In genomic region chr3:172226831-172227230, GRCh38 we compare ENCODE assay signal across 19 cellular contexts.
A peak's percentile ranks its signal among the peaks of the same experiment; 100 is the strongest.
DNase-seq lines count a peak whose midpoint lies in the region; ATAC-seq and TF ChIP-seq lines count a peak whose summit lies in the region.
"Had no signal": no experiment of that assay in that cellular context is flagged by ENCODE, and none has a peak within 500 bp of the region (broad histone marks: within the 10 kb centered on the region; RNA-seq: fewer than 3 reads in every experiment).

No MANE protein-coding gene starts in this region.

- peaks cover 8 to 24% of the 10 kb centered on the region in 2 experiments for H3K4me1 ChIP-seq in SK-N-SH (ENCODE audit: control insufficient read depth in 1 of 2, insufficient read depth in 2 of 2, low read depth in 1 of 2, low read length in 1 of 2)
- peaks cover 3% of the 10 kb centered on the region for H3K4me1 ChIP-seq in endodermal cell (ENCODE audit: control insufficient read depth, insufficient read depth, low read length)
- no peaks in the 10 kb centered on the region for H3K4me1 ChIP-seq in CD4-positive, alpha-beta memory T cell (ENCODE audit: insufficient read depth, low read length)
- H3K4me1 ChIP-seq in left lung: peaks cover 0 to 25% of the 10 kb centered on the region in 2 donors

- DNase-seq in SK-N-SH (no peak), endodermal cell (no peak), progenitor cell of endocrine pancreas (ENCODE audit: low spot score, unreplicated experiment) (no peak), glomerular visceral epithelial cell (ENCODE audit: extremely low spot score) (no peak), left lung (no peak)
- no peak for DNase-seq in CD4-positive, alpha-beta memory T cell
- DNase-seq: AML-193; CD4-positive, alpha-beta T cell; DND-41; EL; GOT3; H7; HFFc6 had no signal

- H3K4me3 Mint-ChIP-seq in endodermal cell: no peak overlapping the region
- no peak overlapping the region for H3K4me3 Mint-ChIP-seq in progenitor cell of endocrine pancreas (ENCODE audit: low read depth)
- no peak overlapping the region for H3K4me3 Mint-ChIP-seq in CD4-positive, alpha-beta memory T cell
- H3K4me3 Mint-ChIP-seq: CD4-positive, alpha-beta T cell; HFFc6 had no signal

- H3K9me2 ChIP-seq in SK-N-SH: no peaks in the 10 kb centered on the region

- H3K4me3 ChIP-seq in SK-N-SH (ENCODE audit: low read depth in 2 of 2, low read length in 1 of 2) (no peak overlapping the region), endodermal cell (ENCODE audit: low read length) (no peak overlapping the region), left lung (no peak overlapping the region)
- no peak overlapping the region for H3K4me3 ChIP-seq in CD4-positive, alpha-beta memory T cell (ENCODE audit: low read length in 2 of 2)
- H3K4me3 ChIP-seq: A549, GM12878 had no signal

- H3K9me3 ChIP-seq in SK-N-SH (no peaks in the 10 kb centered on the region), endodermal cell (ENCODE audit: control insufficient read depth, low read length) (no peaks in the 10 kb centered on the region), left lung (no peaks in the 10 kb centered on the region)
- no peaks in the 10 kb centered on the region for H3K9me3 ChIP-seq in CD4-positive, alpha-beta memory T cell (ENCODE audit: control insufficient read depth in 1 of 2, low read length in 2 of 2)
- H3K9me3 ChIP-seq: A549 had no signal

- H3K36me3 Mint-ChIP-seq in endodermal cell (ENCODE audit: low read depth) (peaks cover 48% of the 10 kb centered on the region), progenitor cell of endocrine pancreas (ENCODE audit: insufficient read depth) (peaks cover 23% of the 10 kb centered on the region)
- peaks cover 20 to 48% of the 10 kb centered on the region in 2 donors for H3K36me3 Mint-ChIP-seq in CD4-positive, alpha-beta memory T cell

- H3K36me3 ChIP-seq in SK-N-SH (replicated peaks in 1 of 2; ENCODE audit: control insufficient read depth in 1 of 2, insufficient read depth in 2 of 2, low read length in 1 of 2): peaks cover 5 to 36% of the 10 kb centered on the region in 2 experiments
- peaks cover 50% of the 10 kb centered on the region for H3K36me3 ChIP-seq in endodermal cell (ENCODE audit: control insufficient read depth, insufficient read depth, low read length)
- H3K36me3 ChIP-seq in CD4-positive, alpha-beta memory T cell (ENCODE audit: insufficient read depth, low read length): no peaks in the 10 kb centered on the region
- H3K36me3 ChIP-seq in left lung: peaks cover 0 to 25% of the 10 kb centered on the region in 2 donors

- H3K27ac Mint-ChIP-seq in endodermal cell (no peak overlapping the region), progenitor cell of endocrine pancreas (peak overlapping the region; percentile 49)
- H3K27ac Mint-ChIP-seq in CD4-positive, alpha-beta memory T cell: no peak overlapping the region
- H3K27ac Mint-ChIP-seq: CD4-positive, alpha-beta T cell; HFFc6 had no signal

- peak overlapping the region; percentile 7 to 81; a peak in 3 of 4 replicates for H3K27ac ChIP-seq in SK-N-SH (ENCODE audit: low read depth in 2 of 2, low read length in 1 of 2)
- peak overlapping the region; percentile 90 for H3K27ac ChIP-seq in endodermal cell (ENCODE audit: low read depth, low read length)
- no peak overlapping the region for H3K27ac ChIP-seq in CD4-positive, alpha-beta memory T cell (ENCODE audit: low read depth, low read length)
- H3K27ac ChIP-seq in left lung: no peak overlapping the region
- H3K27ac ChIP-seq: 22Rv1, A549, C4-2B had no signal

- no peak overlapping the region for H3K4me2 ChIP-seq in SK-N-SH
- H3K4me2 ChIP-seq: A549 had no signal

- CTCF ChIA-PET in SK-N-SH (lab: Yijun Ruan, JAX): no interaction called here
- CTCF ChIA-PET in CD4-positive, alpha-beta memory T cell (lab: Charles Lee; ENCODE audit: partially characterized antibody): interaction anchor here (1.6 kb wide), 1 partner anchor 191 kb away, joined by 4 read pairs; no protein-coding TSS in a partner anchor

- ATAC-seq in SK-N-SH treated with all-trans-retinoic acid at 6 μM for 48 hours (no peak), left lung (no peak)
- ATAC-seq: A549, GM12878, HCT116 had no signal

- H3K27me3 ChIP-seq in SK-N-SH (ENCODE audit: insufficient read depth) (no peaks in the 10 kb centered on the region), endodermal cell (ENCODE audit: control insufficient read depth, insufficient read depth, low read length, poor library complexity, severe bottlenecking) (no peaks in the 10 kb centered on the region), left lung (no peaks in the 10 kb centered on the region)
- H3K27me3 ChIP-seq in CD4-positive, alpha-beta memory T cell (ENCODE audit: insufficient read depth, low read length): no peaks in the 10 kb centered on the region

- no peaks in the 10 kb centered on the region for H3K27me3 Mint-ChIP-seq in endodermal cell (ENCODE audit: insufficient read depth)
- H3K27me3 Mint-ChIP-seq in progenitor cell of endocrine pancreas: no peaks in the 10 kb centered on the region
- H3K27me3 Mint-ChIP-seq in CD4-positive, alpha-beta memory T cell: no peaks in the 10 kb centered on the region
- H3K27me3 Mint-ChIP-seq: CD4-positive, alpha-beta T cell had no signal

- H3K4me1 Mint-ChIP-seq in endodermal cell (peaks cover 22% of the 10 kb centered on the region), progenitor cell of endocrine pancreas (ENCODE audit: low read depth) (peaks cover 37% of the 10 kb centered on the region)
- peaks cover 0 to 5% (median 4%) of the 10 kb centered on the region in 4 donors for H3K4me1 Mint-ChIP-seq in CD4-positive, alpha-beta memory T cell

- TF ChIP-seq CTCF in SK-N-SH (IDR thresholded peaks at IDR 0.05): no peak
- no peak for TF ChIP-seq CTCF in endodermal cell (conservative IDR thresholded peaks at IDR 0.05)
- no peak for TF ChIP-seq CTCF in progenitor cell of endocrine pancreas (IDR thresholded peaks at IDR 0.05; ENCODE audit: unreplicated experiment)
- no peak for TF ChIP-seq CTCF in left lung (IDR thresholded peaks at IDR 0.05)

- intact Hi-C loops in CD4-positive, alpha-beta memory T cell (cut with micrococcal nuclease): no loop called here
- intact Hi-C loops in left lung (cut with DNase I): no loop called here

- H3F3A ChIP-seq in SK-N-SH (replicated peaks; ENCODE audit: insufficient read depth): peaks cover 2% of the 10 kb centered on the region

- TF ChIP-seq RAD21 in SK-N-SH (IDR thresholded peaks at IDR 0.05; ENCODE audit: low read length): no peak

- POLR2A ChIA-PET in SK-N-SH (lab: Yijun Ruan, JAX): no interaction called here
- POLR2A ChIA-PET in CD4-positive, alpha-beta memory T cell (lab: Charles Lee; ENCODE audit: partially characterized antibody): no interaction called here

- H4K20me1 ChIP-seq in SK-N-SH (ENCODE audit: insufficient read depth): peaks cover 3% of the 10 kb centered on the region; the same call in 1 of the 2 replicates

- peaks cover 86% of the 10 kb centered on the region for H3K79me2 ChIP-seq in SK-N-SH (ENCODE audit: insufficient read depth)

- H2AFZ ChIP-seq in SK-N-SH (ENCODE audit: low read depth): no peak overlapping the region

- H3K9ac ChIP-seq in SK-N-SH (no peak overlapping the region), endodermal cell (ENCODE audit: extremely low read depth, low read length, poor library complexity, severe bottlenecking) (no peak overlapping the region)

- H3K9me3 Mint-ChIP-seq in endodermal cell (no peaks in the 10 kb centered on the region), progenitor cell of endocrine pancreas (ENCODE audit: low read depth) (no peaks in the 10 kb centered on the region)
- no peaks in the 10 kb centered on the region for H3K9me3 Mint-ChIP-seq in CD4-positive, alpha-beta memory T cell
- H3K9me3 Mint-ChIP-seq: CD4-positive, alpha-beta T cell; HFFc6 had no signal

- WGBS in SK-N-SH (ENCODE audit: low lambda C conversion rate): 96% methylated on average over 5 of the region's 5 CpGs
- 96 to 100% methylated on average over 3 to 5 of the region's 5 CpGs for WGBS in endodermal cell (ENCODE audit: insufficient coverage in 1 of 2, insufficient read length in 1 of 2), 2 experiments

- no peak for TF ChIP-seq EP300 in SK-N-SH (IDR thresholded peaks at IDR 0.05; ENCODE audit: borderline replicate concordance in 1 of 2, low read depth in 1 of 2, low read length in 1 of 2)

TF ChIP-seq in SK-N-SH, 30 proteins besides CTCF, POLR2A, EP300 and RAD21 (continues in another document):
- no peak for TF ChIP-seq MXI1 (IDR thresholded peaks at IDR 0.05; ENCODE audit: low read depth, low read length)
- TF ChIP-seq NFIC (IDR thresholded peaks at IDR 0.05; ENCODE audit: borderline replicate concordance): no peak
- TF ChIP-seq RFX5 (IDR thresholded peaks at IDR 0.05; ENCODE audit: low read length): no peak
- no peak for TF ChIP-seq NRF1 (IDR thresholded peaks at IDR 0.05; ENCODE audit: low read depth, low read length)
- no peak for TF ChIP-seq TCF12 (IDR thresholded peaks at IDR 0.05)

TF ChIP-seq in SK-N-SH treated with all-trans-retinoic acid at 6 μM for 48 hours, 23 proteins besides CTCF, POLR2A, EP300 and RAD21:
- TF ChIP-seq ARNTL (CRISPR knock-in tag; IDR thresholded peaks at IDR 0.05; ENCODE audit: borderline replicate concordance, low read depth) (no peak), ZFP30 (CRISPR knock-in tag; IDR thresholded peaks at IDR 0.05) (no peak), ZNF565 (CRISPR knock-in tag; conservative IDR thresholded peaks at IDR 0.05; ENCODE audit: low read depth) (no peak), ZNF8 (CRISPR knock-in tag; IDR thresholded peaks at IDR 0.05) (no peak), TCF4 (CRISPR knock-in tag; IDR thresholded peaks at IDR 0.05; ENCODE audit: borderline replicate concordance) (no peak)

Comparison
In these comparisons a context has a peak if more than half of its experiments do, and no peak if none do; other contexts are left out.
1. H3K27ac ChIP-seq: peak in SK-N-SH (2 of 2) and endodermal cell (single experiment); none in CD4-positive, alpha-beta memory T cell (single experiment) and left lung (0 of 2).